Comparison of ENCODE assay signal across 17 cellular contexts in the genomic region with DNA sequence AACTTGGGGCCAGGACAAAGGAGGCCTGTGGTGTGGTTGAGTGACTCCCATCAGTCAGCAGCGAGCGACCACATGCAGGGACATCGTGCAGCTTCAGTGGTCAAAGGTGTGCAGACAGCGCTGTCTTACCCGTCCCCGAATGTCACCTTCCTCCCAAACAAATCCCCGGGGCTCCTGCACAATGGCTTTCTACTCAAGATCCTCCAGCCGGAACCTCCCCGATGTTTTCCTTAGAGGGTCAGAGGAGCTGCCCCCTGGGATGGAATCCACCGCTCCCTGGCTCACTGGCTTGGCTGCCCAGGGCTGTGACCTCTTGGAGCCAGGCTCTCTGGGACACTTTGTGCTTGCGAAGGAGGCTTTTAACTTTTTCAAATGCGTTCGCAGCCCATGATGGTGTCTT. TPM values are rescaled to one million over a fixed set of nuclear protein-coding genes. Genes with fewer than 3 reads are reported as not detected.
DNase-seq lines count a peak whose midpoint lies in the region; FAIRE-seq and TF ChIP-seq lines count a peak whose summit lies in the region.
"Had no signal": no experiment of that assay in that cellular context is flagged by ENCODE, and none has a peak within 500 bp of the region (broad histone marks: within the 10 kb centered on the region; RNA-seq: fewer than 3 reads in every experiment).

No MANE protein-coding gene starts in this region.

- WGBS in endodermal cell (ENCODE audit: insufficient coverage in 1 of 2, insufficient read length in 1 of 2), 2 experiments, result 81 to 84% methylated on average over 13 of the region's 13 CpGs

- H3K4me2 ChIP-seq in neural progenitor cell, result no peak overlapping the region
- H3K4me2 ChIP-seq: A549, GM23338 had no signal

- H3K4me3 Mint-ChIP-seq in endodermal cell (no peak overlapping the region), nephron progenitor cell (no peak overlapping the region), neural progenitor cell (no peak overlapping the region)
- H3K4me3 Mint-ChIP-seq: CD8-positive, alpha-beta memory T cell; GM23338; H9; IgD-negative memory B cell had no signal

- peaks cover 15% of the 10 kb centered on the region for H3K27me3 ChIP-seq in endodermal cell (ENCODE audit: control insufficient read depth, insufficient read depth, low read length, poor library complexity, severe bottlenecking)
- H3K27me3 ChIP-seq in neural progenitor cell, result peaks cover 26% of the 10 kb centered on the region
- H3K27me3 ChIP-seq: BE2C had no signal

- H3K4me3 ChIP-seq in endodermal cell (ENCODE audit: low read length), result no peak overlapping the region
- no peak overlapping the region for H3K4me3 ChIP-seq in neural progenitor cell
- H3K4me3 ChIP-seq: A549, GM23338 had no signal

- H3K36me3 Mint-ChIP-seq in endodermal cell (ENCODE audit: low read depth), result no peaks in the 10 kb centered on the region
- no peaks in the 10 kb centered on the region for H3K36me3 Mint-ChIP-seq in nephron progenitor cell (ENCODE audit: low read depth)
- H3K36me3 Mint-ChIP-seq in neural progenitor cell, result no peaks in the 10 kb centered on the region

- peak; percentile 48 for DNase-seq in endodermal cell
- DNase-seq in nephron progenitor cell, result peak; percentile 66
- DNase-seq in neural progenitor cell (ENCODE audit: low spot score), result no peak
- no peak for DNase-seq in H54 (ENCODE audit: insufficient read length, low spot score)
- no peak for DNase-seq in globus pallidus (ENCODE audit: low spot score)
- no peak for DNase-seq in glomerular visceral epithelial cell (ENCODE audit: extremely low spot score)
- DNase-seq: BE2C; CD8-positive, alpha-beta memory T cell; GF-D8; H9 had no signal

- FAIRE-seq in H54 (lab: Jason Lieb, UNC), result no peak
- FAIRE-seq: A549 had no signal

- H3K27me3 Mint-ChIP-seq in endodermal cell (ENCODE audit: insufficient read depth) (peaks cover 14% of the 10 kb centered on the region), nephron progenitor cell (ENCODE audit: low read depth, poor library complexity) (peaks cover 46% of the 10 kb centered on the region), neural progenitor cell (ENCODE audit: insufficient read depth, low read depth) (peaks cover 10% of the 10 kb centered on the region)

- H3K27ac ChIP-seq in endodermal cell (ENCODE audit: low read depth, low read length) (no peak overlapping the region), neural progenitor cell (no peak overlapping the region)
- H3K27ac ChIP-seq: A549 had no signal

- TF ChIP-seq CTCF in endodermal cell (conservative IDR thresholded peaks at IDR 0.05), result no peak
- TF ChIP-seq CTCF in nephron progenitor cell (IDR thresholded peaks at IDR 0.05), result no peak
- TF ChIP-seq CTCF in neural progenitor cell (IDR thresholded peaks at IDR 0.05), result no peak

- TF ChIP-seq RAD21 in Ishikawa (IDR thresholded peaks at IDR 0.05; ENCODE audit: low read depth), result no peak

- H3K4me1 ChIP-seq in endodermal cell (ENCODE audit: control insufficient read depth, insufficient read depth, low read length) (no peaks in the 10 kb centered on the region), neural progenitor cell (peaks cover 13% of the 10 kb centered on the region)
- H3K4me1 ChIP-seq: A549, BE2C had no signal

- H3K9me3 Mint-ChIP-seq in endodermal cell (no peaks in the 10 kb centered on the region), nephron progenitor cell (no peaks in the 10 kb centered on the region), neural progenitor cell (no peaks in the 10 kb centered on the region)
- H3K9me3 Mint-ChIP-seq: GM23338, H9, IgD-negative memory B cell had no signal

- H3K4me1 Mint-ChIP-seq in endodermal cell (no peaks in the 10 kb centered on the region), nephron progenitor cell (peaks cover 53% of the 10 kb centered on the region), neural progenitor cell (peaks cover 23% of the 10 kb centered on the region)
- H3K4me1 Mint-ChIP-seq: CD8-positive, alpha-beta memory T cell had no signal

- H3K9ac ChIP-seq in endodermal cell (ENCODE audit: extremely low read depth, low read length, poor library complexity, severe bottlenecking), result no peak overlapping the region
- no peak overlapping the region for H3K9ac ChIP-seq in neural progenitor cell

- H3K36me3 ChIP-seq in endodermal cell (ENCODE audit: control insufficient read depth, insufficient read depth, low read length) (no peaks in the 10 kb centered on the region), neural progenitor cell (no peaks in the 10 kb centered on the region)
- H3K36me3 ChIP-seq: BE2C had no signal

- no peaks in the 10 kb centered on the region for H3K79me2 ChIP-seq in neural progenitor cell (ENCODE audit: low read depth)

- H3K9me3 ChIP-seq in endodermal cell (ENCODE audit: control insufficient read depth, low read length) (no peaks in the 10 kb centered on the region), neural progenitor cell (ENCODE audit: low read depth) (no peaks in the 10 kb centered on the region)
- H3K9me3 ChIP-seq: A549, BE2C, Caco-2 had no signal

- H4K20me1 ChIP-seq in neural progenitor cell (ENCODE audit: low read depth), result no peaks in the 10 kb centered on the region

- TF ChIP-seq EP300 in Ishikawa (IDR thresholded peaks at IDR 0.05; ENCODE audit: borderline replicate concordance), result peak; percentile 43; the same call in 1 of the 2 replicates

- no peaks in the 10 kb centered on the region for H3F3A ChIP-seq in neural progenitor cell (ENCODE audit: low read depth)

- TF ChIP-seq POLR2A in H54 (IDR thresholded peaks at IDR 0.05; ENCODE audit: low read depth, low read length), result no peak

- no peak overlapping the region for H2AFZ ChIP-seq in neural progenitor cell (replicated peaks)
- H2AFZ ChIP-seq: GM23338 had no signal

- H3K27ac Mint-ChIP-seq in endodermal cell (no peak overlapping the region), nephron progenitor cell (peak overlapping the region; percentile 89), neural progenitor cell (no peak overlapping the region)
- H3K27ac Mint-ChIP-seq: CD8-positive, alpha-beta memory T cell; GM23338; H9 had no signal

TF ChIP-seq in Ishikawa, 13 proteins besides CTCF, POLR2A, EP300 and RAD21:
- TF ChIP-seq TCF12 (IDR thresholded peaks at IDR 0.05; ENCODE audit: low read depth) (0 out of 2 replicates have a peak, but pooled peaks have one; percentile 39), YY1 (IDR thresholded peaks at IDR 0.05; ENCODE audit: low read depth) (no peak)

RNA-seq across cellular contexts. Expression of a gene that starts 17.2 kb away (rescaled TPM):
- under 1 TPM; 0.37 to 0.40 TPM for total RNA-seq in endodermal cell
- polyA plus RNA-seq in endodermal cell (2013, experiment 1 of 2), result 4.0 TPM
- polyA plus RNA-seq in endodermal cell (2013, experiment 2 of 2), result 1.9 TPM
- total RNA-seq in neural progenitor cell (ENCODE audit: low replicate concordance), result 0.09 TPM in 1 of 2 replicates, not detected in the other
- total RNA-seq: CD8-positive, alpha-beta memory T cell; HT1080 had no signal
- polyA plus RNA-seq: AG04450; CD8-positive, alpha-beta memory T cell; IgD-negative memory B cell had no signal

RNA-seq across cellular contexts. Expression of a gene that starts 45.9 kb away (rescaled TPM):
- total RNA-seq in endodermal cell, result 10 to 100 TPM; 23.2 to 32.2 TPM
- 20.9 TPM for polyA plus RNA-seq in endodermal cell (2013, experiment 1 of 2)
- polyA plus RNA-seq in endodermal cell (2013, experiment 2 of 2), result 17.8 TPM
- 11.9 and 21.6 TPM in 2 replicates for total RNA-seq in neural progenitor cell (ENCODE audit: low replicate concordance)

RNA-seq across cellular contexts. Expression of a gene that starts 54.1 kb away (rescaled TPM):
- total RNA-seq in endodermal cell, result 1 to 10 TPM in 1 of 2 donors, under 1 TPM in 1; 0.27 to 3.5 TPM
- 0.46 TPM for polyA plus RNA-seq in endodermal cell (2013, experiment 1 of 2)
- 0.08 TPM for polyA plus RNA-seq in endodermal cell (2013, experiment 2 of 2)
- total RNA-seq in neural progenitor cell (ENCODE audit: low replicate concordance), result 0.22 TPM in 1 of 2 replicates, not detected in the other
- total RNA-seq: Caco-2; CD8-positive, alpha-beta memory T cell; HT1080 had no signal
- polyA plus RNA-seq: A549; AG04450; CD8-positive, alpha-beta memory T cell; IgD-negative memory B cell had no signal

Comparison
In these comparisons a context has a peak if more than half of its experiments do, and no peak if none do; other contexts are left out.
1. DNase-seq: peak in endodermal cell (single experiment) and nephron progenitor cell (single experiment); none in neural progenitor cell (single experiment), H54 (single experiment), globus pallidus (single experiment) and glomerular visceral epithelial cell (single experiment).